In the genomic region with DNA sequence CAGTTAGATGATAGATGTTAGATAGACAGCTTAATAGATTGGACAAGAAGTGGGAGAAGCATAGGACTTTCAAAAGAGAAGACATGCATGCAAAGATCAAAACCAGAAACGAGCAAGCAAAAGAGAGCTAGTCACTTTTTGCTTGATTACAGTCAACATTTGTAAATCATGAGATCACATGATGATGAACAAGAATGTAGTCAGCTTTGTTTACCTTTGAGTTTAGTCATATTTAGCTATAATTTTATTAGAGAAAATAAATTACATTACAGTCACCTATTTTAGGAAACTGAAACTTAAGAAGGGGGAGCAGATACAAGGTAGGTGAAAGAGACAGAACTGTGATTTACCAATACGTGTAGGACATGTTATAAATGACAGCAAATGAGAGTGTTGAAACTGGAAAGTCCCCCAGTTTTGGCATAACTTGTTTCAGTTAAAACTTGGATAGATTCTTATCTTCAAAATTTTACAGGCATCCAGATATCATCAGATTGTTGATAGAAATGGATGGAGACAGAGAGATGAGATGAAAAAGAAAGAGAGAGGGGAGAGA, we compare ENCODE assay signal across 20 cellular contexts.
DNase-seq lines count a peak whose midpoint lies in the region; ATAC-seq and TF ChIP-seq lines count a peak whose summit lies in the region.
"Had no signal": no experiment of that assay in that cellular context is flagged by ENCODE, and none has a peak within 500 bp of the region (broad histone marks: within the 10 kb centered on the region; RNA-seq: fewer than 3 reads in every experiment).

No MANE protein-coding gene starts in this region.

- no peak overlapping the region for H3K4me3 ChIP-seq in choroid plexus epithelial cell (ENCODE audit: low read depth, low read length)
- H3K4me3 ChIP-seq: hepatocyte, ovary, right lobe of liver, thyroid gland had no signal

- no peak for TF ChIP-seq CTCF in choroid plexus epithelial cell (conservative IDR thresholded peaks at IDR 0.05; ENCODE audit: low read depth, low read length)

- DNase-seq in GM04504 (ENCODE audit: low read depth) (peak; percentile 7), M059J (ENCODE audit: low read depth) (peak; percentile 0), choroid plexus epithelial cell (ENCODE audit: low read depth) (peak; percentile 13), kidney tubule cell (ENCODE audit: low spot score) (peak; percentile 3), kidney glomerular epithelial cell (lab: John Stamatoyannopoulos, UW) (no peak)
- no peak for DNase-seq in activated CD4-positive, alpha-beta T cell treated with anti-CD3 and anti-CD28 coated beads for 48 hours
- DNase-seq: activated CD8-positive, alpha-beta memory T cell treated with anti-CD3 and anti-CD28 coated beads, Interleukin-2, amount 50 U/mL, for 4 hours; activated effector memory CD4-positive, alpha-beta T cell treated with anti-CD3 and anti-CD28 coated beads, Interleukin-2, amount 50 U/mL, for 16 hours; caudate nucleus; effector CD8-positive, alpha-beta T cell; KG1; naive B cell; NCI-H1048; NCI-H2029 treated with DMSO at 0.1 percent for 48 hours; ovary; right lobe of liver; thyroid gland had no signal

- ATAC-seq in GM18498 (IDR thresholded peaks at IDR 0.05; ENCODE audit: unreplicated experiment): no peak
- ATAC-seq: right lobe of liver; stimulated activated effector memory CD8-positive, alpha-beta T cell treated with anti-CD3 and anti-CD28 coated beads, Interleukin-12 subunit alpha, Interleukin-12 subunit beta, amount 100 ng/mL, for 72 hours had no signal

Comparison
In these comparisons a context has a peak if more than half of its experiments do, and no peak if none do; other contexts are left out.
1. DNase-seq: peak in GM04504 (single experiment), M059J (single experiment), choroid plexus epithelial cell (single experiment) and kidney tubule cell (single experiment); none in activated CD4-positive, alpha-beta T cell treated with anti-CD3 and anti-CD28 coated beads for 48 hours (single experiment) and kidney glomerular epithelial cell (single experiment).